Comparison of ENCODE assay signal across 29 cellular contexts in the genomic region with DNA sequence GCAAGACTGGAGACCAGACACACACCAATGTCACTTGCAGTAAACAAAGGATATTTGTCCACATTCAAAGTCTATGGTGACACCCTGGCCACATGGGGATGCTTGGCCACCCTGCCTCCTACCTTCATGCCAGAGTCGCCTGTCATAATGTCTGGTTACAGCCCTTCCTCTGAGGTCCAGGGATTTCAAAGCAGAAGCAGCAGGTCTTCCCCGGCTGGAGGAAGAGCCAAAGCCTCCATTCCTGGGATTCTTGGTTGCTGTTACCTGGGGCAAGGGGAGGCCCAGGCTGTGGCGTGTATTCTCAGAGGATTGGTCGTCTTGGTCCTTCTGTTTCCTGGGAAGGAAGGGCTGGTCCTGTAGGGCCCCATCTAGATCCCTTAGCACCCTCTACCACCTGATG. TPM values are rescaled to one million over a fixed set of nuclear protein-coding genes. Genes with fewer than 3 reads are reported as not detected.
"Had no signal": no experiment of that assay in that cellular context is flagged by ENCODE, and none has a peak within 500 bp of the region (broad histone marks: within the 10 kb centered on the region; RNA-seq: fewer than 3 reads in every experiment).

No MANE protein-coding gene starts in this region.

- FAIRE-seq: keratinocyte had no signal

- H3K4me3 ChIP-seq: breast epithelium, esophagus squamous epithelium, right atrium auricular region, skin epidermis, thoracic aorta, upper lobe of left lung had no signal

- H3K27ac ChIP-seq: breast epithelium, epithelial cell of prostate, esophagus squamous epithelium, parathyroid adenoma, right atrium auricular region, skin epidermis, thoracic aorta, upper lobe of left lung had no signal

- H2AFZ ChIP-seq: parathyroid adenoma had no signal

- H3K4me1 ChIP-seq: breast epithelium, esophagus squamous epithelium, parathyroid adenoma, right atrium auricular region, upper lobe of left lung had no signal

- H3K9me3 ChIP-seq: breast epithelium, esophagus squamous epithelium, right atrium auricular region, thoracic aorta, upper lobe of left lung had no signal

- H3K36me3 ChIP-seq: breast epithelium, esophagus squamous epithelium, right atrium auricular region, thoracic aorta, upper lobe of left lung had no signal

- H3K9ac ChIP-seq: parathyroid adenoma had no signal

- H3K79me2 ChIP-seq: parathyroid adenoma had no signal

- H3K27me3 ChIP-seq: right atrium auricular region, upper lobe of left lung had no signal

- DNase-seq: activated CD4-positive, alpha-beta T cell treated with anti-CD3 and anti-CD28 coated beads for 1 hour; activated CD4-positive, alpha-beta T cell treated with anti-CD3 and anti-CD28 coated beads, Interleukin-2, amount 10 ng/mL, durations not matched to agents 7 days and 5 days; activated CD8-positive, alpha-beta T cell treated with anti-CD3 and anti-CD28 coated beads for 36 hours; activated naive CD8-positive, alpha-beta T cell treated with anti-CD3 and anti-CD28 coated beads, Interleukin-2, amount 50 U/mL, for 24 hours; amygdala; esophagus squamous epithelium; foreskin melanocyte; left colon; midbrain; naive thymus-derived CD8-positive, alpha-beta T cell; occipital lobe; stimulated activated CD4-positive, alpha-beta T cell treated with anti-CD3 and anti-CD28 coated beads, Interleukin-12 subunit alpha, Interleukin-12 subunit beta, amount 100 ng/mL, for 4 hours; stimulated activated CD4-positive, alpha-beta T cell treated with anti-CD3 and anti-CD28 coated beads, Interleukin-4, amount 100 ng/mL, for 1 hour; stimulated activated naive CD8-positive, alpha-beta T cell treated with anti-CD3 and anti-CD28 coated beads, Interleukin-15, Interleukin-2, amounts not matched to agents 100 U/mL and 50 U/mL, for 24 hours; T-helper 17 cell; T1000 had no signal

- ATAC-seq: activated CD8-positive, alpha-beta T cell treated with anti-CD3 and anti-CD28 coated beads for 36 hours; activated naive CD8-positive, alpha-beta T cell treated with anti-CD3 and anti-CD28 coated beads, Interleukin-2, amount 50 U/mL, for 24 hours; left colon; naive thymus-derived CD8-positive, alpha-beta T cell; stimulated activated naive CD8-positive, alpha-beta T cell treated with anti-CD3 and anti-CD28 coated beads, Interleukin-15, Interleukin-2, amounts not matched to agents 100 U/mL and 50 U/mL, for 24 hours; T-helper 17 cell had no signal

RNA-seq across cellular contexts. Expression of a gene that starts 2.3 kb away (rescaled TPM):
- total RNA-seq: activated CD4-positive, alpha-beta T cell treated with anti-CD3 and anti-CD28 coated beads, Interleukin-2, amount 10 ng/mL, durations not matched to agents 7 days and 5 days; activated CD8-positive, alpha-beta T cell treated with anti-CD3 and anti-CD28 coated beads for 36 hours; activated T-helper 2 cell treated with anti-CD3 and anti-CD28 coated beads, Interferon-gamma antibody, Interleukin-2, Interleukin-4, amounts not matched to agents 10 μg/mL and 5 μg/mL and 100 μg/mL, durations not matched to agents 14 hours and 24 hours and 36 hours; breast epithelium; esophagus squamous epithelium; glomerular endothelial cell; liver; naive thymus-derived CD8-positive, alpha-beta T cell; neural crest cell; occipital lobe; pulmonary artery endothelial cell; right atrium auricular region; thoracic aorta had no signal
- polyA plus RNA-seq: keratinocyte; liver; naive thymus-derived CD8-positive, alpha-beta T cell had no signal

RNA-seq across cellular contexts. Expression of a gene that starts 30.4 kb away (rescaled TPM):
- total RNA-seq: activated CD4-positive, alpha-beta T cell treated with anti-CD3 and anti-CD28 coated beads, Interleukin-2, amount 10 ng/mL, durations not matched to agents 7 days and 5 days; activated CD8-positive, alpha-beta T cell treated with anti-CD3 and anti-CD28 coated beads for 36 hours; activated T-helper 2 cell treated with anti-CD3 and anti-CD28 coated beads, Interferon-gamma antibody, Interleukin-2, Interleukin-4, amounts not matched to agents 10 μg/mL and 5 μg/mL and 100 μg/mL, durations not matched to agents 14 hours and 24 hours and 36 hours; breast epithelium; esophagus squamous epithelium; glomerular endothelial cell; liver; naive thymus-derived CD8-positive, alpha-beta T cell; neural crest cell; occipital lobe; pulmonary artery endothelial cell; right atrium auricular region; T-helper 17 cell; thoracic aorta had no signal
- polyA plus RNA-seq: keratinocyte; liver; naive thymus-derived CD8-positive, alpha-beta T cell had no signal
